14 cellular contexts compared by ENCODE assay signal in the genomic region with DNA sequence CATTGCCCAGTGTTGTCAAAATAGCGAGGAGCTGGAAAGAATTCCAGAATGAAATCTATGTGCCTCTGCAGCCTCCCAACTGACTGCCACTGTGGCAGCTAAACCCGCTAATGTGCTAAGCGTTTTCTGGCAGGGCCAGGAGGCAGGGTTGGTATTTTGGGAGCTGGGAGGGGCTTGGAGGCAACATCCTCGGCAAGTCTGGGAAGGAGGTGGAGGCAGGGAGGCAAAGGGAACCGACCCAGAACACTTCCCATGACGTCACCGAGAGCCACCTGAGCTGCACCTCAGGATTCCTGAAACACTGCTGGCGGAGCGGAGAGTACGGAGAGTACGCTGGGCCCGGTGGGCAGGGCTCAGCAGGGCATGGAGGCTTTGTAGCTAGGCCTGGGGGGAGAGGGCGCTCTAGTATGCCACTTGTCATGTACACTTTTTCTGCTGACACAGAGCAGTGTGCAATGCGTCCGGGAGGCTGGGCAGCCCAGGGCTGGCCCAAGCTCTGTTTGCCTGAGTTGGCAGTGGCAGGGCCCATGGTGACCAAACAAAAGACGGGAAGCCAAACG.
DNase-seq lines count a peak whose midpoint lies in the region; ATAC-seq and TF ChIP-seq lines count a peak whose summit lies in the region.
"Had no signal": no experiment of that assay in that cellular context is flagged by ENCODE, and none has a peak within 500 bp of the region (broad histone marks: within the 10 kb centered on the region; RNA-seq: fewer than 3 reads in every experiment).

No MANE protein-coding gene starts in this region.

- H3K27me3 ChIP-seq in right lobe of liver, result no peaks in the 10 kb centered on the region
- H3K27me3 ChIP-seq in sigmoid colon, result no peaks in the 10 kb centered on the region

- in situ Hi-C loops in GM13977 (cut with MboI; ENCODE audit: low pct_unique_long_range_greater_than_20kb, low sequenced_read_pairs, unreplicated experiment), result no loop called here

- 29% methylated on average over 15 of the region's 17 CpGs for WGBS in right lobe of liver (ENCODE audit: insufficient coverage, low coverage, low lambda C conversion rate, missing lambda C conversion rate)
- WGBS in sigmoid colon, 2 donors, result 84 to 89% methylated on average over 17 of the region's 17 CpGs

- DNase-seq in NCI-H69 (lab: John Stamatoyannopoulos, UW), result peak; percentile 43
- peak; percentile 29 for DNase-seq in fibroblast of gingiva (ENCODE audit: low read depth)
- DNase-seq in right lobe of liver, result peak; percentile 83 to 92 (median 90)
- peak; percentile 83 for DNase-seq in sigmoid colon
- DNase-seq in NCI-H2196 (lab: John Stamatoyannopoulos, UW; ENCODE audit: unreplicated experiment), result no peak
- no peak for DNase-seq in GM13977 (ENCODE audit: low spot score)
- no peak for DNase-seq in activated T-cell treated with anti-CD3 and anti-CD28 coated beads, Interleukin-2, amount 50 U/mL, for 1 hour
- DNase-seq: activated CD4-positive, alpha-beta T cell treated with anti-CD3 and anti-CD28 coated beads for 1 hour; glutamatergic neuron; naive thymus-derived CD4-positive, alpha-beta T cell; NCI-H446 treated with DMSO at 0.1 percent for 48 hours; stimulated activated CD4-positive, alpha-beta T cell treated with anti-CD3 and anti-CD28 coated beads, Interleukin-4, amount 100 ng/mL, for 24 hours had no signal

- no peaks in the 10 kb centered on the region for H3K9me3 ChIP-seq in right lobe of liver
- no peaks in the 10 kb centered on the region for H3K9me3 ChIP-seq in sigmoid colon

- H3K4me1 ChIP-seq in right lobe of liver, result peaks cover 0 to 15% (median 4%) of the 10 kb centered on the region in 4 donors
- H3K4me1 ChIP-seq in sigmoid colon, result peaks cover 0 to 32% (median 18%) of the 10 kb centered on the region in 4 donors

- H3K4me3 ChIP-seq in right lobe of liver (peak overlapping the region; percentile 14 to 22 (median 20)), sigmoid colon (peak overlapping the region in 3 of 4 donors; percentile 10 to 22 (median 14))

- TF ChIP-seq CTCF in right lobe of liver (IDR thresholded peaks at IDR 0.05) (peak in 3 of 4 donors; percentile 19 to 46 (median 34)), sigmoid colon (IDR thresholded peaks at IDR 0.05) (no peak), GM13977 (IDR thresholded peaks at IDR 0.05; ENCODE audit: extremely low read depth, insufficient read depth, missing control alignments) (no peak)

- TF ChIP-seq EP300 in sigmoid colon (IDR thresholded peaks at IDR 0.05), result no peak

- H3K27ac ChIP-seq in right lobe of liver (peak overlapping the region; percentile 50 to 68 (median 67)), sigmoid colon (peak overlapping the region; percentile 63 to 79 (median 76))

- ATAC-seq in right lobe of liver (peak; percentile 94 to 98 (median 97)), HG03521 (IDR thresholded peaks at IDR 0.05; ENCODE audit: unreplicated experiment) (no peak)
- ATAC-seq: activated T-helper 17 cell treated with anti-CD3 and anti-CD28 coated beads, Interleukin-2, amount 50 U/mL, for 72 hours; naive thymus-derived CD4-positive, alpha-beta T cell had no signal

- TF ChIP-seq POLR2A in right lobe of liver (IDR thresholded peaks at IDR 0.05) (peak; percentile 47), sigmoid colon (IDR thresholded peaks at IDR 0.05) (no peak)

- no peaks in the 10 kb centered on the region for H3K36me3 ChIP-seq in right lobe of liver
- no peaks in the 10 kb centered on the region for H3K36me3 ChIP-seq in sigmoid colon

- intact Hi-C loops in right lobe of liver (cut with DNase I) (no loop called here), sigmoid colon (cut with DNase I) (loop anchor here (5.0 kb wide), 1 partner anchor 80 kb away; a partner anchor contains a TSS)

Comparison
In these comparisons a context has a peak if more than half of its experiments do, and no peak if none do; other contexts are left out.
1. DNase-seq: peak in NCI-H69 (single experiment), fibroblast of gingiva (single experiment), right lobe of liver (3 of 3) and sigmoid colon (single experiment); none in NCI-H2196 (single experiment), GM13977 (single experiment) and activated T-cell treated with anti-CD3 and anti-CD28 coated beads, Interleukin-2, amount 50 U/mL, for 1 hour (single experiment).
2. CTCF ChIP-seq: peak in right lobe of liver (3 of 4); none in sigmoid colon (0 of 4) and GM13977 (single experiment).